In genomic region chr15:76866716-76867321, GRCh38 we compare ENCODE assay signal across 8 cellular contexts. TPM values are rescaled to one million over a fixed set of nuclear protein-coding genes. Genes with fewer than 3 reads are reported as not detected.
DNase-seq lines count a peak whose midpoint lies in the region; ATAC-seq and TF ChIP-seq lines count a peak whose summit lies in the region.

No MANE protein-coding gene starts in this region.

- BruUV-seq in OCI-LY7 (replicated peaks; lab: Mats Ljungman, UMichigan) = no TSS peak

- POLR2A ChIA-PET in AG04449 (lab: Yijun Ruan, JAX) (interaction anchor here (0.7 kb wide), 1 partner anchor 486 kb away, joined by 3 read pairs; no protein-coding TSS in a partner anchor), OCI-LY7 (lab: Charles Lee) (interaction anchor here (0.6 kb wide), 1 partner anchor 484 kb away, joined by 3 read pairs; no protein-coding TSS in a partner anchor)

- peak; percentile 50 to 86 (median 72) for ATAC-seq in psoas muscle
- no peak for ATAC-seq in esophagus mucosa
- ATAC-seq in aorta (ENCODE audit: low FRiP score) = no peak

- intact Hi-C loops in OCI-LY7 (cut with micrococcal nuclease; ENCODE audit: unreplicated experiment) = loop anchor here (2.0 kb wide), 1 partner anchor 676 kb away; no protein-coding TSS in a partner anchor
- intact Hi-C loops in psoas muscle (cut with DNase I) = loop anchor here (10.0 kb wide), 2 partner anchors 232 to 672 kb away; no protein-coding TSS in a partner anchor
- intact Hi-C loops in aorta (cut with DNase I) = no loop called here

- DNase-seq in AG04449 (ENCODE audit: low read depth, low spot score) (peak; percentile 10), OCI-LY7 (ENCODE audit: low spot score) (peak; percentile 25), fibroblast of mammary gland (ENCODE audit: low read depth) (peak; percentile 48), psoas muscle (no peak), aorta (no peak)
- no peak for DNase-seq in effector memory CD4-positive, alpha-beta T cell

- TF ChIP-seq CTCF in AG04449 (IDR thresholded peaks at IDR 0.05; ENCODE audit: insufficient read depth, low read length, missing control alignments) (peak; percentile 43), GM12873 (IDR thresholded peaks at IDR 0.05; ENCODE audit: insufficient read depth, low read depth, low read length, missing control alignments) (peak; percentile 39), OCI-LY7 (conservative IDR thresholded peaks at IDR 0.05; ENCODE audit: low read length) (peak; percentile 79), fibroblast of mammary gland (conservative IDR thresholded peaks at IDR 0.05; ENCODE audit: control insufficient read depth, insufficient read depth, low read depth, low read length) (peak; percentile 61), psoas muscle (IDR thresholded peaks at IDR 0.05) (peak; percentile 51)

- no peak overlapping the region for H2AFZ ChIP-seq in OCI-LY7 (ENCODE audit: low read length)

- H3K27ac ChIP-seq in OCI-LY7 (ENCODE audit: low read depth, low read length, poor library complexity, severe bottlenecking) (no peak overlapping the region), psoas muscle (no peak overlapping the region), aorta (ENCODE audit: low read depth in 1 of 2, low read length in 2 of 2) (no peak overlapping the region)
- no peak overlapping the region for H3K27ac ChIP-seq in effector memory CD4-positive, alpha-beta T cell (ENCODE audit: insufficient read depth, low read length, poor library complexity, severe bottlenecking)

- no peaks in the 10 kb centered on the region for H3K9me3 ChIP-seq in OCI-LY7 (ENCODE audit: low read length)
- no peaks in the 10 kb centered on the region for H3K9me3 ChIP-seq in psoas muscle
- H3K9me3 ChIP-seq in effector memory CD4-positive, alpha-beta T cell (ENCODE audit: control insufficient read depth, low read length) = no peaks in the 10 kb centered on the region
- H3K9me3 ChIP-seq in aorta (ENCODE audit: control insufficient read depth, low read length) = no peaks in the 10 kb centered on the region

- no peaks in the 10 kb centered on the region for H3K4me1 ChIP-seq in OCI-LY7 (ENCODE audit: insufficient read depth, low read length, poor library complexity, severe bottlenecking)
- peaks cover 25% of the 10 kb centered on the region for H3K4me1 ChIP-seq in psoas muscle
- H3K4me1 ChIP-seq in effector memory CD4-positive, alpha-beta T cell (ENCODE audit: control insufficient read depth, insufficient read depth, low read length, poor library complexity, severe bottlenecking) = no peaks in the 10 kb centered on the region
- no peaks in the 10 kb centered on the region for H3K4me1 ChIP-seq in aorta (ENCODE audit: control insufficient read depth in 1 of 2, insufficient read depth in 2 of 2, low read length in 2 of 2)

- H3K27me3 ChIP-seq in psoas muscle (ENCODE audit: insufficient read depth in 3 of 3, low read length in 2 of 3) (no peaks in the 10 kb centered on the region), aorta (ENCODE audit: control insufficient read depth in 1 of 2, insufficient read depth in 2 of 2, low read length in 1 of 2) (no peaks in the 10 kb centered on the region)
- H3K27me3 ChIP-seq in effector memory CD4-positive, alpha-beta T cell (replicated peaks; ENCODE audit: control insufficient read depth, insufficient read depth, low read length, poor library complexity, severe bottlenecking) = no peaks in the 10 kb centered on the region

- H3K36me3 ChIP-seq in OCI-LY7 (ENCODE audit: insufficient read depth, low read length) = no peaks in the 10 kb centered on the region
- no peaks in the 10 kb centered on the region for H3K36me3 ChIP-seq in psoas muscle (ENCODE audit: insufficient read depth in 1 of 2, low read depth in 1 of 2)
- H3K36me3 ChIP-seq in effector memory CD4-positive, alpha-beta T cell (ENCODE audit: control insufficient read depth, insufficient read depth, low read length) = no peaks in the 10 kb centered on the region
- no peaks in the 10 kb centered on the region for H3K36me3 ChIP-seq in aorta (ENCODE audit: control insufficient read depth in 1 of 2, insufficient read depth in 2 of 2, low read length in 1 of 2)

- H3K4me3 ChIP-seq in AG04449 (ENCODE audit: low read depth, low read length) (no peak overlapping the region), OCI-LY7 (ENCODE audit: low read depth, low read length, poor library complexity, severe bottlenecking) (no peak overlapping the region), fibroblast of mammary gland (ENCODE audit: control insufficient read depth, low read depth, low read length) (no peak overlapping the region), psoas muscle (no peak overlapping the region), aorta (ENCODE audit: low read length in 2 of 2) (no peak overlapping the region)
- H3K4me3 ChIP-seq in effector memory CD4-positive, alpha-beta T cell (ENCODE audit: insufficient read depth, low read depth, low read length, poor library complexity, severe bottlenecking) = no peak overlapping the region

- no peak overlapping the region for H3K4me2 ChIP-seq in OCI-LY7 (ENCODE audit: low read length)

- no peaks in the 10 kb centered on the region for H3K9me2 ChIP-seq in OCI-LY7 (ENCODE audit: insufficient read depth, low read length)

- CTCF ChIA-PET in AG04449 (lab: Yijun Ruan, JAX) (interaction anchor here (0.8 to 3.3 kb wide), 19 partner anchors 9 to 810 kb away, joined by 3 to 56 read pairs (median 5); partner anchors contain the start of gene ISL2), OCI-LY7 (lab: Charles Lee; ENCODE audit: unreplicated experiment) (no interaction called here)

- H3K79me2 ChIP-seq in OCI-LY7 (ENCODE audit: insufficient read depth, low read depth, low read length) = no peaks in the 10 kb centered on the region

- no peaks in the 10 kb centered on the region for H4K20me1 ChIP-seq in OCI-LY7 (ENCODE audit: insufficient read depth, low read length)

RNA-seq across cellular contexts. Expression of gene SCAPER, which starts 38.3 kb away (rescaled TPM):
- 10.4 and 11.8 TPM in 2 replicates for total RNA-seq in OCI-LY7 (2014; rRNA removed; shearing (Covaris generic))
- total RNA-seq in OCI-LY7 (2022) = 22.3 and 23.5 TPM in 2 replicates
- total RNA-seq in psoas muscle = 10 to 100 TPM; 20.0 to 28.7 (median 26.7) TPM
- polyA plus RNA-seq in psoas muscle = 10 to 100 TPM in 1 of 3 donors, 1 to 10 TPM in 2; 4.1 to 11.1 (median 9.4) TPM
- 19.5 TPM for total RNA-seq in esophagus mucosa
- total RNA-seq in aorta = 10 to 100 TPM; 37.8 to 44.3 TPM
- polyA plus RNA-seq in aorta = 10 to 100 TPM; 11.9 to 13.5 TPM

Comparison
In these comparisons a context has a peak if more than half of its experiments do, and no peak if none do; other contexts are left out.
1. DNase-seq: peak in AG04449 (single experiment), OCI-LY7 (single experiment) and fibroblast of mammary gland (single experiment); none in psoas muscle (0 of 2), effector memory CD4-positive, alpha-beta T cell (0 of 3) and aorta (0 of 2).
2. ATAC-seq: peak in psoas muscle (4 of 4); none in esophagus mucosa (single experiment) and aorta (single experiment).
3. intact Hi-C loops: an anchor here in OCI-LY7 (2.0 kb wide) and psoas muscle (10.0 kb wide); none called in aorta.
4. Peak in every context shown above with its lines, with median percentiles within 50 percentile points of each other: CTCF ChIP-seq.